In genomic region chr10:47397256-47397655, GRCh38 we compare ENCODE assay signal across 26 cellular contexts. TPM values are rescaled to one million over a fixed set of nuclear protein-coding genes. Genes with fewer than 3 reads are reported as not detected.
"Had no signal": no experiment of that assay in that cellular context is flagged by ENCODE, and none has a peak within 500 bp of the region (broad histone marks: within the 10 kb centered on the region; RNA-seq: fewer than 3 reads in every experiment).

No MANE protein-coding gene starts in this region.

- H2AFZ ChIP-seq: parathyroid adenoma had no signal

- DNase-seq: cerebellar nuclear complex; effector memory CD8-positive, alpha-beta T cell; erythroblast; gastrocnemius medialis; heart right ventricle; left ventricle myocardium inferior; lower lobe of right lung; mesendoderm; naive B cell; nephron progenitor cell; psoas muscle; retina; right lobe of liver; stimulated activated CD4-positive, alpha-beta T cell treated with anti-CD3 and anti-CD28 coated beads, Interleukin-4, amount 100 ng/mL, for 1 hour; stimulated activated CD8-positive, alpha-beta memory T cell treated with anti-CD3 and anti-CD28 coated beads, Interleukin-4, amount 100 ng/mL, for 48 hours; stimulated activated naive CD8-positive, alpha-beta T cell treated with anti-CD3 and anti-CD28 coated beads, Interleukin-15, Interleukin-2, amounts not matched to agents 100 U/mL and 50 U/mL, for 24 hours; thyroid gland; upper lobe of right lung had no signal

- H3K4me3 Mint-ChIP-seq: dendritic cell treated with granulocyte-macrophage colony-stimulating factor and Interleukin-4, amounts not matched to agents 40 ng/mL and 50 ng/mL, for 4 days; effector memory CD8-positive, alpha-beta T cell; naive B cell; nephron progenitor cell; stimulated activated effector memory CD8-positive, alpha-beta T cell treated with anti-CD3 and anti-CD28 coated beads, Interleukin-12 subunit alpha, Interleukin-12 subunit beta, amount 100 ng/mL, for 72 hours had no signal

- H3K27ac Mint-ChIP-seq: dendritic cell treated with granulocyte-macrophage colony-stimulating factor and Interleukin-4, amounts not matched to agents 40 ng/mL and 50 ng/mL, for 4 days; effector memory CD8-positive, alpha-beta T cell; naive B cell; nephron progenitor cell; stimulated activated effector memory CD8-positive, alpha-beta T cell treated with anti-CD3 and anti-CD28 coated beads, Interleukin-12 subunit alpha, Interleukin-12 subunit beta, amount 100 ng/mL, for 72 hours had no signal

- H3K9me3 Mint-ChIP-seq: dendritic cell treated with granulocyte-macrophage colony-stimulating factor and Interleukin-4, amounts not matched to agents 40 ng/mL and 50 ng/mL, for 4 days; effector memory CD8-positive, alpha-beta T cell; stimulated activated effector memory CD8-positive, alpha-beta T cell treated with anti-CD3 and anti-CD28 coated beads, Interleukin-12 subunit alpha, Interleukin-12 subunit beta, amount 100 ng/mL, for 72 hours had no signal

- H3K4me1 ChIP-seq: gastrocnemius medialis, lower lobe of right lung, parathyroid adenoma, psoas muscle, right lobe of liver, thyroid gland, upper lobe of right lung, vagina had no signal

- H3K36me3 ChIP-seq: gastrocnemius medialis, heart right ventricle, left ventricle myocardium inferior, lower lobe of right lung, right lobe of liver, suprapubic skin, thyroid gland, upper lobe of right lung, vagina had no signal

- H3K9me3 ChIP-seq: gastrocnemius medialis, lower lobe of right lung, psoas muscle, right lobe of liver, suprapubic skin, thyroid gland, upper lobe of right lung, vagina had no signal

- H3K4me3 ChIP-seq: gastrocnemius medialis, heart right ventricle, left ventricle myocardium inferior, lower lobe of right lung, psoas muscle, right lobe of liver, suprapubic skin, thyroid gland, upper lobe of right lung, vagina had no signal

- H3K4me1 Mint-ChIP-seq: naive B cell; stimulated activated effector memory CD8-positive, alpha-beta T cell treated with anti-CD3 and anti-CD28 coated beads, Interleukin-12 subunit alpha, Interleukin-12 subunit beta, amount 100 ng/mL, for 72 hours had no signal

- H3K9ac ChIP-seq: parathyroid adenoma had no signal

- H3K36me3 Mint-ChIP-seq: naive B cell; stimulated activated effector memory CD8-positive, alpha-beta T cell treated with anti-CD3 and anti-CD28 coated beads, Interleukin-12 subunit alpha, Interleukin-12 subunit beta, amount 100 ng/mL, for 72 hours had no signal

- H3K27ac ChIP-seq: gastrocnemius medialis, heart right ventricle, left ventricle myocardium inferior, lower lobe of right lung, parathyroid adenoma, psoas muscle, right lobe of liver, thyroid gland, upper lobe of right lung, vagina had no signal

- H3K79me2 ChIP-seq: parathyroid adenoma had no signal

- ATAC-seq: effector memory CD8-positive, alpha-beta T cell; gastrocnemius medialis; heart right ventricle; lower lobe of right lung; psoas muscle; right lobe of liver; stimulated activated effector memory CD8-positive, alpha-beta T cell treated with anti-CD3 and anti-CD28 coated beads, Interleukin-12 subunit alpha, Interleukin-12 subunit beta, amount 100 ng/mL, for 72 hours; stimulated activated naive CD8-positive, alpha-beta T cell treated with anti-CD3 and anti-CD28 coated beads, Interleukin-15, Interleukin-2, amounts not matched to agents 100 U/mL and 50 U/mL, for 24 hours; upper lobe of right lung had no signal

- FAIRE-seq: colon had no signal

- H3K27me3 ChIP-seq: gastrocnemius medialis, right lobe of liver, suprapubic skin, thyroid gland, upper lobe of right lung, vagina had no signal

RNA-seq across cellular contexts. Expression of gene ZNF488, which starts 13.2 kb away (rescaled TPM):
- total RNA-seq: fibroblast of lung, gastrocnemius medialis, right lobe of liver, vagina had no signal

RNA-seq across cellular contexts. Expression of gene RBP3, which starts 49.1 kb away (rescaled TPM):
- total RNA-seq: fibroblast of lung, gastrocnemius medialis, heart right ventricle, left ventricle myocardium inferior, lower lobe of right lung, omental fat pad, psoas muscle, right lobe of liver, suprapubic skin, thyroid gland, upper lobe of right lung, vagina had no signal
- polyA plus RNA-seq: fibroblast of lung, heart right ventricle, psoas muscle had no signal
